ENCODE assay signal across 1 cellular context in the genomic region with DNA sequence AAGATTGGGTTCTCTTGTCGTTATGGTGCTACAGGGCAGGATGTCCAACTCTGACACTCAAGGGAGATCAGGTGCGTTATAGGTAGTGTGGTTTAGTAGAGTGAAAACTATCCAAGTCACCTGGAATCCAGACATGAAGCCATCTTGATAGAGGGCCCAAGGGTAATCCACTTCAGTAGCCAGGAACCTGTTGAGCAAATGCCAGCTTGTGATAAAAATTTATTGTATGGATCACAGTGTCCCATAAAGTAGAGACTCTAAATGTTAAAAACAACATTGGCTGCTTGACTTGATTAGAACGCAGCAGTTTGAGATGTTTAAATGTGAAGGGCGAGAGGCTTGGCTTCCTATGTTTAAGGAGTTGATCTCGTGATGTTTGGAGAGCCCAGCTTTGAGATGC.
TF ChIP-seq lines count a peak whose summit lies in the region.

No MANE protein-coding gene starts in this region.

TF ChIP-seq in IMR-90, 13 proteins besides CTCF, POLR2A, EP300 and RAD21:
- TF ChIP-seq USF2 (IDR thresholded peaks at IDR 0.05; ENCODE audit: low read depth, low read length) (no peak), SMC3 (IDR thresholded peaks at IDR 0.05; ENCODE audit: low read depth, low read length) (no peak), RCOR1 (IDR thresholded peaks at IDR 0.05; ENCODE audit: insufficient replicate concordance, low read length) (no peak), MAZ (IDR thresholded peaks at IDR 0.05; ENCODE audit: borderline replicate concordance, low read depth, low read length) (no peak), RFX5 (IDR thresholded peaks at IDR 0.05; ENCODE audit: low read depth, low read length) (no peak), BHLHE40 (IDR thresholded peaks at IDR 0.05; ENCODE audit: low read depth, low read length) (no peak), CHD1 (IDR thresholded peaks at IDR 0.05; ENCODE audit: low read depth, low read length) (no peak), FOS (IDR thresholded peaks at IDR 0.05; ENCODE audit: low read depth, low read length) (no peak), NFE2L2 (IDR thresholded peaks at IDR 0.05; ENCODE audit: low read depth, low read length) (no peak)
